Comparison of ENCODE assay signal across 2 cellular contexts in the genomic region with DNA sequence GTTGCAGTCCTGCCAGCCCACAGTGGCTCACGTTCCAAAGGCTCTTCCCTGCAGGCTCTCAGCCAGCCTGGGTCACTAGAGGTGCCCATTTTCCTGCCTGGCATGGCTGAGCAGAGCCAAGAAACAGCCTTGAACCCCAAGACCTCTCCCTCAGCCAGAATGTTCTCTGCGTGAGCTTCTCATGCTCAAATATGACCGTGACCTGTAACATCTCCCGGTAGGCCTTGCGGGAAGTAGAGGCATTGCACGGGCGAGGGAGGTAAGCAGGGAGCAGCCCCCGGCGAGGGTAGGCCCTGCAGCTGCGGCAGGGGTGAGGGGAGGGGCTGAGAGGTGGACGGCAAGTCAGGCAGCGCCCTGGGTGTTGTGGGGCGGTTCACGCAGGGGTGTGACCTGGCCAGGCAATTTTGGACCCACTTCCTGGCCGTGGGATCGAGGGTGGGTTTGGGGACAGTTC.
TF ChIP-seq lines count a peak whose summit lies in the region.

No MANE protein-coding gene starts in this region.

TF ChIP-seq in liver, 16 proteins besides CTCF, POLR2A, EP300 and RAD21:
- TF ChIP-seq SP1 (IDR thresholded peaks at IDR 0.05) (peak; percentile 40), HNF4A (conservative IDR thresholded peaks at IDR 0.05) (peak; percentile 16 to 46), FOXA1 (IDR thresholded peaks at IDR 0.05) (no peak), NR2F2 (IDR thresholded peaks at IDR 0.05) (no peak), RXRA (IDR thresholded peaks at IDR 0.05) (peak; percentile 58 to 82), HNF4G (IDR thresholded peaks at IDR 0.05) (no peak)
TF ChIP-seq in liver: peak in this region for 3.

TF ChIP-seq in HepG2, 621 proteins besides CTCF, POLR2A, EP300 and RAD21:
- TF ChIP-seq SYNCRIP (IDR thresholded peaks at IDR 0.05; ENCODE audit: insufficient read depth, low read depth, low read length) (no peak), FOXK2 (IDR thresholded peaks at IDR 0.05) (no peak), KDM1A (CRISPR knock-in tag; IDR thresholded peaks at IDR 0.05) (no peak), TSC22D2 (CRISPR knock-in tag; IDR thresholded peaks at IDR 0.05; ENCODE audit: borderline replicate concordance) (no peak), HDAC6 (IDR thresholded peaks at IDR 0.05; ENCODE audit: low read depth, low read length) (no peak), YY1 (IDR thresholded peaks at IDR 0.05; ENCODE audit: insufficient read depth, insufficient replicate concordance, low read depth, low read length) (no peak), HCFC1 (IDR thresholded peaks at IDR 0.05; ENCODE audit: low read depth, low read length) (no peak), ZNF253 (CRISPR knock-in tag; IDR thresholded peaks at IDR 0.05; ENCODE audit: borderline replicate concordance) (no peak), ZNF772 (CRISPR knock-in tag; IDR thresholded peaks at IDR 0.05) (no peak)
- TF ChIP-seq, protein P1, sequence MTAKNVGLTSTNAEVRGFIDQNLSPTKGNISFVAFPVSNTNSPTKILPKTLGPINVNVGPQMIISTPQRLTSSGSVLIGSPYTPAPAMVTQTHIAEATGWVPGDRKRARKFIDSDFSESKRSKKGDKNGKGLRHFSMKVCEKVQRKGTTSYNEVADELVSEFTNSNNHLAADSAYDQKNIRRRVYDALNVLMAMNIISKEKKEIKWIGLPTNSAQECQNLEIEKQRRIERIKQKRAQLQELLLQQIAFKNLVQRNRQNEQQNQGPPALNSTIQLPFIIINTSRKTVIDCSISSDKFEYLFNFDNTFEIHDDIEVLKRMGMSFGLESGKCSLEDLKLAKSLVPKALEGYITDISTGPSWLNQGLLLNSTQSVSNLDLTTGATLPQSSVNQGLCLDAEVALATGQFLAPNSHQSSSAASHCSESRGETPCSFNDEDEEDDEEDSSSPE (CRISPR knock-in tag; IDR thresholded peaks at IDR 0.05) = no peak
- TF ChIP-seq, protein P2, sequence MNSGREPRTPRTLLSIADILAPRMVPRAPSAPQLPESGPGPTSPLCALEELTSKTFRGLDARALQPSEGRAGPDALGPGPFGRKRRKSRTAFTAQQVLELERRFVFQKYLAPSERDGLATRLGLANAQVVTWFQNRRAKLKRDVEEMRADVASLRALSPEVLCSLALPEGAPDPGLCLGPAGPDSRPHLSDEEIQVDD (CRISPR knock-in tag; IDR thresholded peaks at IDR 0.05; ENCODE audit: borderline replicate concordance) = no peak
- TF ChIP-seq, protein P3, sequence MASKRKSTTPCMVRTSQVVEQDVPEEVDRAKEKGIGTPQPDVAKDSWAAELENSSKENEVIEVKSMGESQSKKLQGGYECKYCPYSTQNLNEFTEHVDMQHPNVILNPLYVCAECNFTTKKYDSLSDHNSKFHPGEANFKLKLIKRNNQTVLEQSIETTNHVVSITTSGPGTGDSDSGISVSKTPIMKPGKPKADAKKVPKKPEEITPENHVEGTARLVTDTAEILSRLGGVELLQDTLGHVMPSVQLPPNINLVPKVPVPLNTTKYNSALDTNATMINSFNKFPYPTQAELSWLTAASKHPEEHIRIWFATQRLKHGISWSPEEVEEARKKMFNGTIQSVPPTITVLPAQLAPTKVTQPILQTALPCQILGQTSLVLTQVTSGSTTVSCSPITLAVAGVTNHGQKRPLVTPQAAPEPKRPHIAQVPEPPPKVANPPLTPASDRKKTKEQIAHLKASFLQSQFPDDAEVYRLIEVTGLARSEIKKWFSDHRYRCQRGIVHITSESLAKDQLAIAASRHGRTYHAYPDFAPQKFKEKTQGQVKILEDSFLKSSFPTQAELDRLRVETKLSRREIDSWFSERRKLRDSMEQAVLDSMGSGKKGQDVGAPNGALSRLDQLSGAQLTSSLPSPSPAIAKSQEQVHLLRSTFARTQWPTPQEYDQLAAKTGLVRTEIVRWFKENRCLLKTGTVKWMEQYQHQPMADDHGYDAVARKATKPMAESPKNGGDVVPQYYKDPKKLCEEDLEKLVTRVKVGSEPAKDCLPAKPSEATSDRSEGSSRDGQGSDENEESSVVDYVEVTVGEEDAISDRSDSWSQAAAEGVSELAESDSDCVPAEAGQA (IDR thresholded peaks at IDR 0.05; ENCODE audit: low read depth) = no peak
- TF ChIP-seq, protein P3 (CRISPR knock-in tag; IDR thresholded peaks at IDR 0.05; ENCODE audit: borderline replicate concordance) = no peak
- TF ChIP-seq, protein P4, sequence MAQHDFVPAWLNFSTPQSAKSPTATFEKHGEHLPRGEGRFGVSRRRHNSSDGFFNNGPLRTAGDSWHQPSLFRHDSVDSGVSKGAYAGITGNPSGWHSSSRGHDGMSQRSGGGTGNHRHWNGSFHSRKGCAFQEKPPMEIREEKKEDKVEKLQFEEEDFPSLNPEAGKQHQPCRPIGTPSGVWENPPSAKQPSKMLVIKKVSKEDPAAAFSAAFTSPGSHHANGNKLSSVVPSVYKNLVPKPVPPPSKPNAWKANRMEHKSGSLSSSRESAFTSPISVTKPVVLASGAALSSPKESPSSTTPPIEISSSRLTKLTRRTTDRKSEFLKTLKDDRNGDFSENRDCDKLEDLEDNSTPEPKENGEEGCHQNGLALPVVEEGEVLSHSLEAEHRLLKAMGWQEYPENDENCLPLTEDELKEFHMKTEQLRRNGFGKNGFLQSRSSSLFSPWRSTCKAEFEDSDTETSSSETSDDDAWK (CRISPR knock-in tag; IDR thresholded peaks at IDR 0.05) = no peak
TF ChIP-seq in HepG2: peak in this region for 0.
